Comparison of ENCODE assay signal across 9 cellular contexts in genomic region chr10:18594574-18595156, GRCh38. TPM values are rescaled to one million over a fixed set of nuclear protein-coding genes. Genes with fewer than 3 reads are reported as not detected.
A peak's percentile ranks its signal among the peaks of the same experiment; 100 is the strongest.
DNase-seq lines count a peak whose midpoint lies in the region; ATAC-seq and TF ChIP-seq lines count a peak whose summit lies in the region.
"Had no signal": no experiment of that assay in that cellular context is flagged by ENCODE, and none has a peak within 500 bp of the region (broad histone marks: within the 10 kb centered on the region; RNA-seq: fewer than 3 reads in every experiment).

No MANE protein-coding gene starts in this region.

- CTCF ChIA-PET in activated naive CD4-positive, alpha-beta T cell treated with anti-CD3 and anti-CD28 coated beads for 36 hours (lab: Charles Lee), result no interaction called here

- H3K36me3 Mint-ChIP-seq in activated naive CD4-positive, alpha-beta T cell treated with anti-CD3 and anti-CD28 coated beads for 36 hours (ENCODE audit: low read depth), result peaks cover 55% of the 10 kb centered on the region

- H3K27me3 Mint-ChIP-seq in activated naive CD4-positive, alpha-beta T cell treated with anti-CD3 and anti-CD28 coated beads for 36 hours (ENCODE audit: low read depth), result no peaks in the 10 kb centered on the region

- DNase-seq in D341Med (ENCODE audit: low spot score), result peak; percentile 65
- peak; percentile 9 for DNase-seq in HCEC 1CT
- peak; percentile 44 for DNase-seq in iPS-NIHi11 (ENCODE audit: low spot score)
- no peak for DNase-seq in germinal center (ENCODE audit: low spot score)
- no peak for DNase-seq in NCI-H748 treated with DMSO at 0.1 percent for 48 hours (lab: John Stamatoyannopoulos, UW)
- DNase-seq in activated naive CD4-positive, alpha-beta T cell treated with anti-CD3 and anti-CD28 coated beads for 36 hours, result no peak
- DNase-seq: stimulated activated CD4-positive, alpha-beta T cell treated with anti-CD3 and anti-CD28 coated beads, Interleukin-4, amount 100 ng/mL, for 1 hour had no signal

- intact Hi-C loops in activated naive CD4-positive, alpha-beta T cell treated with anti-CD3 and anti-CD28 coated beads for 36 hours (cut with micrococcal nuclease), result no loop called here

- H3K9me3 Mint-ChIP-seq in activated naive CD4-positive, alpha-beta T cell treated with anti-CD3 and anti-CD28 coated beads for 36 hours, result peaks cover 8% of the 10 kb centered on the region

- H3K4me1 Mint-ChIP-seq in activated naive CD4-positive, alpha-beta T cell treated with anti-CD3 and anti-CD28 coated beads for 36 hours (ENCODE audit: low read depth), result peaks cover 2% of the 10 kb centered on the region

- ATAC-seq in SK-N-SH treated with all-trans-retinoic acid at 6 μM for 48 hours (peak; percentile 75), HG02798 (IDR thresholded peaks at IDR 0.05; ENCODE audit: poor library complexity, unreplicated experiment) (no peak)

- H3K27ac Mint-ChIP-seq in activated naive CD4-positive, alpha-beta T cell treated with anti-CD3 and anti-CD28 coated beads for 36 hours, result no peak overlapping the region

- no peak overlapping the region for H3K4me3 Mint-ChIP-seq in activated naive CD4-positive, alpha-beta T cell treated with anti-CD3 and anti-CD28 coated beads for 36 hours

TF ChIP-seq in SK-N-SH treated with all-trans-retinoic acid at 6 μM for 48 hours, 23 proteins besides CTCF, POLR2A, EP300 and RAD21:
- TF ChIP-seq TCF4 (CRISPR knock-in tag; IDR thresholded peaks at IDR 0.05; ENCODE audit: borderline replicate concordance), result no peak
- no peak for TF ChIP-seq ISL1 (CRISPR knock-in tag; IDR thresholded peaks at IDR 0.05)
- TF ChIP-seq TSHZ2 (CRISPR knock-in tag; IDR thresholded peaks at IDR 0.05), result no peak
- TF ChIP-seq PPARA (CRISPR knock-in tag; IDR thresholded peaks at IDR 0.05; ENCODE audit: borderline replicate concordance), result no peak
- TF ChIP-seq CREB5 (CRISPR knock-in tag; IDR thresholded peaks at IDR 0.05; ENCODE audit: low read depth), result no peak
- no peak for TF ChIP-seq RARB (CRISPR knock-in tag; IDR thresholded peaks at IDR 0.05)
- no peak for TF ChIP-seq BACH2 (CRISPR knock-in tag; IDR thresholded peaks at IDR 0.05; ENCODE audit: borderline replicate concordance)
- no peak for TF ChIP-seq PATZ1 (CRISPR knock-in tag; IDR thresholded peaks at IDR 0.05; ENCODE audit: borderline replicate concordance)
- TF ChIP-seq OSR1 (CRISPR knock-in tag; IDR thresholded peaks at IDR 0.05), result no peak
- no peak for TF ChIP-seq SNAI2 (CRISPR knock-in tag; IDR thresholded peaks at IDR 0.05)
- no peak for TF ChIP-seq ZFP3 (CRISPR knock-in tag; IDR thresholded peaks at IDR 0.05)
- no peak for TF ChIP-seq ARNTL (CRISPR knock-in tag; IDR thresholded peaks at IDR 0.05; ENCODE audit: borderline replicate concordance, low read depth)
- TF ChIP-seq TOX (CRISPR knock-in tag; IDR thresholded peaks at IDR 0.05; ENCODE audit: borderline replicate concordance), result no peak
- TF ChIP-seq ZNF565 (CRISPR knock-in tag; conservative IDR thresholded peaks at IDR 0.05; ENCODE audit: low read depth), result no peak
- TF ChIP-seq CSDC2 (CRISPR knock-in tag; IDR thresholded peaks at IDR 0.05), result no peak

RNA-seq across cellular contexts. Expression of gene NSUN6, which starts 56.7 kb away (rescaled TPM):
- 10 to 100 TPM in 1 of 2 experiments, 1 to 10 TPM in 1; 9.8 to 11.1 TPM for total RNA-seq in activated naive CD4-positive, alpha-beta T cell treated with anti-CD3 and anti-CD28 coated beads for 36 hours

Comparison
In these comparisons a context has a peak if more than half of its experiments do, and no peak if none do; other contexts are left out.
1. DNase-seq: peak in D341Med (single experiment), HCEC 1CT (single experiment) and iPS-NIHi11 (single experiment); none in germinal center (single experiment), NCI-H748 treated with DMSO at 0.1 percent for 48 hours (single experiment) and activated naive CD4-positive, alpha-beta T cell treated with anti-CD3 and anti-CD28 coated beads for 36 hours (single experiment).